In the genomic region with DNA sequence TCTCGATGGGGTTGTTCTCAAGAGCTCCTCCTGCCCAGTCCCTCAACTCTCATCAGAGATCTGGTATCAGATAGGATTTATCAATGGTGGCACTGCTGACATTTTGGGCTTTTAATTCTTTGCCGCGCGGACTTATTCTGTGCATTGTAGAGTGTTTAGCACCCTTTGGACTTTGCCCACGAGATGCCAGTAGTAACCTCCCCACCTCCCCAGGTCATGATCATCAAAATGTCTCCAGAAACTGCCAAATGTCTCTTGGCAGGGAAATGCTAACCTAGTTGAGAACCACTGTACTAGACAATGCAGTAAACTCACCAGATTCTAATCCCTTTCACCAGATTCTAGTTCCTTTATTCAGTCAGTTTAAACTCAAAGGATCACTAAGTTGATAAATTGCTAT, we compare ENCODE assay signal across 29 cellular contexts. TPM values are rescaled to one million over a fixed set of nuclear protein-coding genes. Genes with fewer than 3 reads are reported as not detected.
"Had no signal": no experiment of that assay in that cellular context is flagged by ENCODE, and none has a peak within 500 bp of the region (broad histone marks: within the 10 kb centered on the region; RNA-seq: fewer than 3 reads in every experiment).

No MANE protein-coding gene starts in this region.

- H3K36me3 ChIP-seq: stomach, suprapubic skin, thoracic aorta, thyroid gland, tibial artery, tibial nerve, upper lobe of left lung, upper lobe of right lung, uterus, vagina had no signal

- H3K27ac ChIP-seq: stomach, suprapubic skin, testis, thoracic aorta, thyroid gland, tibial artery, tibial nerve, transverse colon, upper lobe of left lung, upper lobe of right lung, uterus, vagina had no signal

- ATAC-seq: stimulated activated effector memory CD8-positive, alpha-beta T cell treated with anti-CD3 and anti-CD28 coated beads, Interleukin-12 subunit alpha, Interleukin-12 subunit beta, amount 100 ng/mL, for 72 hours; stimulated activated memory B cell treated with anti-CD40 and anti-IgM and Interleukin-4, amounts not matched to agents 10 μg/mL and 1 μg/mL and 100 μg/mL, for 72 hours; stimulated activated naive B cell treated with anti-CD40 and anti-IgM and Interleukin-4, amounts not matched to agents 10 μg/mL and 1 μg/mL and 100 μg/mL, for 72 hours; stimulated activated naive CD8-positive, alpha-beta T cell treated with anti-CD3 and anti-CD28 coated beads, Interleukin-15, amount 100 ng/mL, for 72 hours; stimulated activated naive CD8-positive, alpha-beta T cell treated with anti-CD3 and anti-CD28 coated beads, Interleukin-15, Interleukin-2, amounts not matched to agents 100 U/mL and 50 U/mL, for 24 hours; upper lobe of right lung had no signal

- H3K9me3 ChIP-seq: stomach, suprapubic skin, testis, thoracic aorta, thyroid gland, tibial artery, tibial nerve, transverse colon, upper lobe of left lung, upper lobe of right lung, uterus, vagina had no signal

- H3K27me3 ChIP-seq: stomach, suprapubic skin, testis, thyroid gland, tibial artery, tibial nerve, transverse colon, upper lobe of left lung, upper lobe of right lung, uterus, vagina had no signal

- H3K4me3 ChIP-seq: stomach, suprapubic skin, testis, thoracic aorta, thyroid gland, tibial artery, tibial nerve, transverse colon, upper lobe of left lung, upper lobe of right lung, uterus, vagina had no signal

- H3K4me1 ChIP-seq: stomach, testis, tibial artery, tibial nerve, upper lobe of left lung, upper lobe of right lung, uterus, vagina had no signal

- H3K27me3 Mint-ChIP-seq: stimulated activated naive B cell treated with anti-CD40 and anti-IgM and Interleukin-4, amounts not matched to agents 10 μg/mL and 1 μg/mL and 100 μg/mL, for 72 hours; stimulated activated naive CD8-positive, alpha-beta T cell treated with anti-CD3 and anti-CD28 coated beads, Interleukin-15, amount 100 ng/mL, for 72 hours; stimulated activated naive CD8-positive, alpha-beta T cell treated with anti-CD3 and anti-CD28 coated beads, Interleukin-15, Interleukin-2, amounts not matched to agents 100 ng/mL and 50 ng/mL, for 24 hours; type B pancreatic cell had no signal

- H3K9me3 Mint-ChIP-seq: stimulated activated memory B cell treated with anti-CD40 and anti-IgM and Interleukin-4, amounts not matched to agents 10 μg/mL and 1 μg/mL and 100 μg/mL, for 72 hours; stimulated activated naive CD8-positive, alpha-beta T cell treated with anti-CD3 and anti-CD28 coated beads, Interleukin-15, Interleukin-2, amounts not matched to agents 100 ng/mL and 50 ng/mL, for 24 hours had no signal

- FAIRE-seq: urothelium cell line had no signal

- DNase-seq: stimulated activated CD4-positive, alpha-beta T cell treated with anti-CD3 and anti-CD28 coated beads, Interleukin-2, amount 100 ng/mL, for 48 hours; stimulated activated CD4-positive, alpha-beta T cell treated with anti-CD3 and anti-CD28 coated beads, Interleukin-4, amount 100 ng/mL, for 1 hour; stimulated activated CD4-positive, alpha-beta T cell treated with anti-CD3 and anti-CD28 coated beads, Interleukin-4, amount 100 ng/mL, for 24 hours; stimulated activated CD4-positive, alpha-beta T cell treated with anti-CD3 and anti-CD28 coated beads, Interleukin-4, amount 100 ng/mL, for 4 hours; stimulated activated CD8-positive, alpha-beta memory T cell treated with anti-CD3 and anti-CD28 coated beads, Interleukin-4, amount 100 ng/mL, for 48 hours; stimulated activated naive B cell treated with anti-CD40 and anti-IgM and Interleukin-4, amounts not matched to agents 10 μg/mL and 1 μg/mL and 100 μg/mL, for 72 hours; stimulated activated naive CD4-positive, alpha-beta T cell; stimulated activated naive CD4-positive, alpha-beta T cell treated with Interleukin-2 at 50 U/mL for 16 hours; stimulated activated naive CD8-positive, alpha-beta T cell treated with anti-CD3 and anti-CD28 coated beads, Interleukin-15, amount 100 ng/mL, for 72 hours; stimulated activated naive CD8-positive, alpha-beta T cell treated with anti-CD3 and anti-CD28 coated beads, Interleukin-15, Interleukin-2, amounts not matched to agents 100 U/mL and 50 U/mL, for 24 hours; stomach; substantia nigra; testis; thyroid gland; tibial artery; transverse colon; upper lobe of left lung; upper lobe of right lung; uterus had no signal

- H3K4me3 Mint-ChIP-seq: stimulated activated effector memory CD8-positive, alpha-beta T cell treated with anti-CD3 and anti-CD28 coated beads, Interleukin-12 subunit alpha, Interleukin-12 subunit beta, amount 100 ng/mL, for 72 hours; stimulated activated memory B cell treated with anti-CD40 and anti-IgM and Interleukin-4, amounts not matched to agents 10 μg/mL and 1 μg/mL and 100 μg/mL, for 72 hours; stimulated activated naive B cell treated with anti-CD40 and anti-IgM and Interleukin-4, amounts not matched to agents 10 μg/mL and 1 μg/mL and 100 μg/mL, for 72 hours; stimulated activated naive CD8-positive, alpha-beta T cell treated with anti-CD3 and anti-CD28 coated beads, Interleukin-15, amount 100 ng/mL, for 72 hours; stimulated activated naive CD8-positive, alpha-beta T cell treated with anti-CD3 and anti-CD28 coated beads, Interleukin-15, Interleukin-2, amounts not matched to agents 100 ng/mL and 50 ng/mL, for 24 hours; type B pancreatic cell had no signal

- H3K27ac Mint-ChIP-seq: stimulated activated effector memory CD8-positive, alpha-beta T cell treated with anti-CD3 and anti-CD28 coated beads, Interleukin-12 subunit alpha, Interleukin-12 subunit beta, amount 100 ng/mL, for 72 hours; stimulated activated memory B cell treated with anti-CD40 and anti-IgM and Interleukin-4, amounts not matched to agents 10 μg/mL and 1 μg/mL and 100 μg/mL, for 72 hours; stimulated activated naive B cell treated with anti-CD40 and anti-IgM and Interleukin-4, amounts not matched to agents 10 μg/mL and 1 μg/mL and 100 μg/mL, for 72 hours; stimulated activated naive CD8-positive, alpha-beta T cell treated with anti-CD3 and anti-CD28 coated beads, Interleukin-15, amount 100 ng/mL, for 72 hours; stimulated activated naive CD8-positive, alpha-beta T cell treated with anti-CD3 and anti-CD28 coated beads, Interleukin-15, Interleukin-2, amounts not matched to agents 100 ng/mL and 50 ng/mL, for 24 hours; type B pancreatic cell had no signal

- H3K4me1 Mint-ChIP-seq: stimulated activated effector memory CD8-positive, alpha-beta T cell treated with anti-CD3 and anti-CD28 coated beads, Interleukin-12 subunit alpha, Interleukin-12 subunit beta, amount 100 ng/mL, for 72 hours; stimulated activated memory B cell treated with anti-CD40 and anti-IgM and Interleukin-4, amounts not matched to agents 10 μg/mL and 1 μg/mL and 100 μg/mL, for 72 hours; stimulated activated naive B cell treated with anti-CD40 and anti-IgM and Interleukin-4, amounts not matched to agents 10 μg/mL and 1 μg/mL and 100 μg/mL, for 72 hours; stimulated activated naive CD8-positive, alpha-beta T cell treated with anti-CD3 and anti-CD28 coated beads, Interleukin-15, amount 100 ng/mL, for 72 hours had no signal

RNA-seq across cellular contexts. Expression of a gene that starts 59.5 kb away (rescaled TPM):
- total RNA-seq: temporal lobe had no signal
